29 cellular contexts compared by ENCODE assay signal in genomic region chr5:40770764-40771163, GRCh38.
"Had no signal": no experiment of that assay in that cellular context is flagged by ENCODE, and none has a peak within 500 bp of the region (broad histone marks: within the 10 kb centered on the region; RNA-seq: fewer than 3 reads in every experiment).

No MANE protein-coding gene starts in this region.

- H3K27me3 ChIP-seq: adrenal gland, body of pancreas, breast epithelium, cardiac muscle cell, colonic mucosa, gastroesophageal sphincter, heart right ventricle had no signal

- H3K9me3 ChIP-seq: adrenal gland, body of pancreas, breast epithelium, colonic mucosa, gastroesophageal sphincter, heart right ventricle had no signal

- H3K27ac ChIP-seq: adrenal gland, body of pancreas, breast epithelium, cardiac muscle cell, colonic mucosa, gastroesophageal sphincter, heart right ventricle had no signal

- DNase-seq: activated CD4-positive, alpha-beta memory T cell treated with anti-CD3 and anti-CD28 coated beads for 36 hours; activated CD4-positive, alpha-beta T cell treated with anti-CD3 and anti-CD28 coated beads for 1 hour; activated CD4-positive, alpha-beta T cell treated with anti-CD3 and anti-CD28 coated beads, Interleukin-2, amount 10 ng/mL, durations not matched to agents 24 days and 14 days; activated CD8-positive, alpha-beta memory T cell treated with anti-CD3 and anti-CD28 coated beads, Interleukin-2, amount 10 ng/mL, durations not matched to agents 7 days and 5 days; activated CD8-positive, alpha-beta memory T cell treated with anti-CD3 and anti-CD28 coated beads, Interleukin-2, amount 50 U/mL, for 4 hours; activated CD8-positive, alpha-beta T cell treated with anti-CD3 and anti-CD28 coated beads, Interleukin-2, amount 10 ng/mL, durations not matched to agents 7 days and 5 days; activated effector memory CD4-positive, alpha-beta T cell treated with anti-CD3 and anti-CD28 coated beads, Interleukin-2, amount 50 U/mL, for 16 hours; activated naive CD4-positive, alpha-beta T cell treated with anti-CD3 and anti-CD28 coated beads for 36 hours; activated naive CD8-positive, alpha-beta T cell treated with anti-CD3 and anti-CD28 coated beads for 36 hours; activated naive CD8-positive, alpha-beta T cell treated with anti-CD3 and anti-CD28 coated beads, Interleukin-2, amount 50 U/mL, for 24 hours; activated T-cell treated with anti-CD3 and anti-CD28 coated beads, Interleukin-2, amount 50 U/mL, for 1 hour; activated T-cell treated with anti-CD3 and anti-CD28 coated beads, Interleukin-2, amount 50 U/mL, for 48 hours; adrenal gland; amygdala; aorta; body of pancreas; central memory CD4-positive, alpha-beta T cell; cerebellar nuclear complex; colonic mucosa; effector CD8-positive, alpha-beta T cell; foreskin fibroblast; heart right ventricle; T-helper 1 cell; T-helper 17 cell; T1000 had no signal

- ATAC-seq: activated CD8-positive, alpha-beta memory T cell treated with anti-CD3 and anti-CD28 coated beads, Interleukin-2, amount 10 ng/mL, durations not matched to agents 7 days and 5 days; activated CD8-positive, alpha-beta T cell treated with anti-CD3 and anti-CD28 coated beads, Interleukin-2, amount 10 ng/mL, durations not matched to agents 7 days and 5 days; activated naive CD8-positive, alpha-beta T cell treated with anti-CD3 and anti-CD28 coated beads, Interleukin-2, amount 50 U/mL, for 24 hours; body of pancreas; esophagus mucosa; gastroesophageal sphincter; heart right ventricle; T-helper 17 cell had no signal

- H3K4me1 ChIP-seq: breast epithelium, colonic mucosa had no signal

- H3K4me3 ChIP-seq: adrenal gland, body of pancreas, breast epithelium, cardiac muscle cell, colonic mucosa, gastroesophageal sphincter, heart right ventricle had no signal
